Comparison of ENCODE assay signal across 8 cellular contexts in the genomic region with DNA sequence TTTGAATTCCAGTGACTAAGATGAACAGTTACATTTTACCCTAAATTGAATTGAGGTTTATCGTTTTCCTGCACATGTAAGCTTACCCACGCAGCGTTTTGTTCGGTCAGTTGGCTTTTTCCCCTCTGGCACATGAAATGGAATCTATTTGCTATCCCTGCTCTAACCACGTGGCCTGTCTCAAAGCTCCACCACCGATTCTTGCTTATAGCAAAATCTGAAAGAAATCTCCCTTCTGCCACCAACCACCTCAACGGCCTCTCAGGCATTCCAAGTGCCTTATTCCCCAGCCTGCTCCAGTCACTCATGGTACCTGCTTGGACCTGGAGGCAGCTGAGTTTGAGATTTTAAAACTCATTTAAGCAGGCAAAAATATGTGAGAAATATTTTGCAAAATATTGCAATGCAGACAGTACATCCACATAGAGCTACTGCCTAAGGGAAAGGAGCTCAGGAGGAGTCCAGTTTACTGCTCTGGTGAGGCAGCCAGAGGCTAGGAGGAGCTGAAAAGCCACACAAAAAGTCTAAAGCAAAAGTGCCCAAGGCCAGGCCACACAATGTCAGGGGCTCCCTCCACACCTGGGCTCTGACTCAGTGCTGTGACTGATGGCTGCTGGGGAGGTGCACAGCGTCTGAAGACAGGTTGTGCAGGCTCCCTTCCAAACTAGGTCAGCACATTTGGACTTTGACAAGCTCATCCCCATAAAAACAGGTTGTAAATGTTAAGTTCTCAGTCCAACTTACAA. TPM values are rescaled to one million over a fixed set of nuclear protein-coding genes. Genes with fewer than 3 reads are reported as not detected.
A peak's percentile ranks its signal among the peaks of the same experiment; 100 is the strongest.
DNase-seq lines count a peak whose midpoint lies in the region; TF ChIP-seq lines count a peak whose summit lies in the region.

No MANE protein-coding gene starts in this region.

- no peak for TF ChIP-seq RAD21 in SK-N-SH (IDR thresholded peaks at IDR 0.05; ENCODE audit: low read length)

- H3K27me3 Mint-ChIP-seq in neural crest cell (ENCODE audit: low read depth) (no peaks in the 10 kb centered on the region), neural progenitor cell (ENCODE audit: insufficient read depth, low read depth) (no peaks in the 10 kb centered on the region)

- TF ChIP-seq EP300 in SK-N-SH (IDR thresholded peaks at IDR 0.05; ENCODE audit: borderline replicate concordance in 1 of 2, low read depth in 1 of 2, low read length in 1 of 2) (peak in 1 of 2 experiments; percentile 51; a peak in 1 of 4 replicates), esophagus muscularis mucosa (IDR thresholded peaks at IDR 0.05) (no peak)

- H3K27ac ChIP-seq in SK-N-SH (ENCODE audit: low read depth in 2 of 2, low read length in 1 of 2) (peak overlapping the region; percentile 75 to 99), esophagus muscularis mucosa (replicated peaks in 1 of 4) (peak overlapping the region; percentile 74 to 84 (median 76)), neural progenitor cell (no peak overlapping the region)

- CTCF ChIA-PET in SK-N-SH (lab: Yijun Ruan, JAX) = interaction anchor here (0.9 to 1.5 kb wide), 3 partner anchors 9 to 43 kb away, joined by 3 to 6 read pairs (median 5); no protein-coding TSS in a partner anchor

- peak overlapping the region; percentile 14 for H3K27ac Mint-ChIP-seq in neural crest cell (ENCODE audit: unreplicated experiment)
- H3K27ac Mint-ChIP-seq in neural progenitor cell = no peak overlapping the region

- H3K4me3 ChIP-seq in SK-N-SH (ENCODE audit: low read depth in 2 of 2, low read length in 1 of 2) = peak overlapping the region; percentile 10 to 50; a peak in 3 of 4 replicates
- H3K4me3 ChIP-seq in esophagus muscularis mucosa = peak overlapping the region in 2 of 4 donors; percentile 21 to 30
- H3K4me3 ChIP-seq in neural progenitor cell = no peak overlapping the region

- peaks cover 51% of the 10 kb centered on the region for H3K4me1 Mint-ChIP-seq in neural crest cell
- H3K4me1 Mint-ChIP-seq in neural progenitor cell = peaks cover 27% of the 10 kb centered on the region

- H3K9me3 Mint-ChIP-seq in neural crest cell (no peaks in the 10 kb centered on the region), neural progenitor cell (no peaks in the 10 kb centered on the region)

- H3K36me3 Mint-ChIP-seq in neural crest cell (ENCODE audit: low read depth) (peaks cover under 1% of the 10 kb centered on the region), neural progenitor cell (peaks cover 3% of the 10 kb centered on the region)

- H3K9me3 ChIP-seq in SK-N-SH (no peaks in the 10 kb centered on the region), esophagus muscularis mucosa (no peaks in the 10 kb centered on the region), neural progenitor cell (ENCODE audit: low read depth) (no peaks in the 10 kb centered on the region)

- TF ChIP-seq CTCF in SK-N-SH (IDR thresholded peaks at IDR 0.05) (no peak), esophagus muscularis mucosa (IDR thresholded peaks at IDR 0.05) (no peak), neural crest cell (conservative IDR thresholded peaks at IDR 0.05) (no peak), neural progenitor cell (IDR thresholded peaks at IDR 0.05) (no peak)

- H3K4me1 ChIP-seq in SK-N-SH (ENCODE audit: control insufficient read depth in 1 of 2, insufficient read depth in 2 of 2, low read depth in 1 of 2, low read length in 1 of 2) = peaks cover 36 to 74% of the 10 kb centered on the region in 2 experiments
- H3K4me1 ChIP-seq in esophagus muscularis mucosa = peaks cover 96 to 98% (median 97%) of the 10 kb centered on the region in 4 donors
- H3K4me1 ChIP-seq in neural progenitor cell = peaks cover 10% of the 10 kb centered on the region

- intact Hi-C loops in esophagus muscularis mucosa (cut with DNase I) = no loop called here

- DNase-seq in G401 (ENCODE audit: low spot score) (peak; percentile 89), SK-N-SH (peak; percentile 57), esophagus muscularis mucosa (ENCODE audit: extremely low spot score) (no peak), neural crest cell (ENCODE audit: low read depth, low spot score) (no peak), iPS-NIHi11 (ENCODE audit: low spot score) (no peak), NAMALWA (ENCODE audit: low spot score) (no peak), neural progenitor cell (ENCODE audit: low spot score) (no peak)
- DNase-seq in effector CD4-positive, alpha-beta T cell = no peak

- H3F3A ChIP-seq in SK-N-SH (replicated peaks; ENCODE audit: insufficient read depth) = peaks cover 53% of the 10 kb centered on the region
- H3F3A ChIP-seq in neural progenitor cell (ENCODE audit: low read depth) = no peaks in the 10 kb centered on the region

- no peak for TF ChIP-seq POLR2A in esophagus muscularis mucosa (IDR thresholded peaks at IDR 0.05; ENCODE audit: low read depth)

- no peaks in the 10 kb centered on the region for H3K36me3 ChIP-seq in SK-N-SH (replicated peaks in 1 of 2; ENCODE audit: control insufficient read depth in 1 of 2, insufficient read depth in 2 of 2, low read length in 1 of 2)
- H3K36me3 ChIP-seq in esophagus muscularis mucosa = no peaks in the 10 kb centered on the region
- H3K36me3 ChIP-seq in neural progenitor cell = no peaks in the 10 kb centered on the region

- no peaks in the 10 kb centered on the region for H4K20me1 ChIP-seq in SK-N-SH (ENCODE audit: insufficient read depth)
- peaks cover 84% of the 10 kb centered on the region for H4K20me1 ChIP-seq in neural progenitor cell (ENCODE audit: low read depth)

- no peaks in the 10 kb centered on the region for H3K27me3 ChIP-seq in SK-N-SH (ENCODE audit: insufficient read depth)
- H3K27me3 ChIP-seq in esophagus muscularis mucosa = no peaks in the 10 kb centered on the region
- no peaks in the 10 kb centered on the region for H3K27me3 ChIP-seq in neural progenitor cell

- peak overlapping the region; percentile 75 for H3K4me2 ChIP-seq in SK-N-SH
- no peak overlapping the region for H3K4me2 ChIP-seq in neural progenitor cell

- POLR2A ChIA-PET in SK-N-SH (lab: Yijun Ruan, JAX) = interaction anchor here (1.5 kb wide), 1 partner anchor 26 kb away, joined by 7 read pairs; the partner anchor contains the start of gene ARHGAP17

- H3K79me2 ChIP-seq in SK-N-SH (ENCODE audit: insufficient read depth) (peaks cover 86% of the 10 kb centered on the region), neural progenitor cell (ENCODE audit: low read depth) (peaks cover 100% of the 10 kb centered on the region)

- H2AFZ ChIP-seq in SK-N-SH (ENCODE audit: low read depth) = no peak overlapping the region
- no peak overlapping the region for H2AFZ ChIP-seq in neural progenitor cell (replicated peaks)

- WGBS in SK-N-SH (ENCODE audit: low lambda C conversion rate) = 1% methylated on average over 8 of the region's 8 CpGs
- WGBS in esophagus muscularis mucosa = 5% methylated on average over 8 of the region's 8 CpGs

- H3K4me3 Mint-ChIP-seq in neural crest cell (no peak overlapping the region), neural progenitor cell (no peak overlapping the region)

- H3K9ac ChIP-seq in SK-N-SH (peak overlapping the region; percentile 80), neural progenitor cell (no peak overlapping the region)

- H3K9me2 ChIP-seq in SK-N-SH = no peaks in the 10 kb centered on the region

- in situ Hi-C loops in G401 (cut with HindIII; ENCODE audit: low sequenced_read_pairs) = no loop called here

TF ChIP-seq in SK-N-SH, 30 proteins besides CTCF, POLR2A, EP300 and RAD21 (continues in another document):
- no peak for TF ChIP-seq EZH2phosphoT487 (IDR thresholded peaks at IDR 0.05; ENCODE audit: borderline replicate concordance, low read depth)
- TF ChIP-seq FOXJ3 (CRISPR knock-in tag; IDR thresholded peaks at IDR 0.05) = no peak
- TF ChIP-seq SIN3A (IDR thresholded peaks at IDR 0.05; ENCODE audit: borderline replicate concordance, low read depth, low read length) = no peak
- peak; percentile 76 for TF ChIP-seq USF1 (IDR thresholded peaks at IDR 0.05; ENCODE audit: borderline replicate concordance, low read depth)
- TF ChIP-seq GATA2 (CRISPR knock-in tag; IDR thresholded peaks at IDR 0.05) = no peak; the same call in 1 of the 2 replicates
- peak; percentile 91 for TF ChIP-seq MAX (IDR thresholded peaks at IDR 0.05; ENCODE audit: low read depth)
- no peak for TF ChIP-seq TAF1 (IDR thresholded peaks at IDR 0.05; ENCODE audit: borderline replicate concordance, low read depth, low read length)
- TF ChIP-seq YY1 (IDR thresholded peaks at IDR 0.05; ENCODE audit: low read depth) = no peak
- peak; percentile 33; the same call in 1 of the 2 replicates for TF ChIP-seq PBX3 (IDR thresholded peaks at IDR 0.05)
- peak; percentile 98 for TF ChIP-seq MXI1 (IDR thresholded peaks at IDR 0.05; ENCODE audit: low read depth, low read length)

RNA-seq across cellular contexts. Expression of gene ARHGAP17, which starts 26.4 kb away (rescaled TPM):
- 11.7 and 14.4 TPM in 2 replicates for total RNA-seq in G401 (2014; rRNA removed; shearing (Covaris generic))
- 24.0 and 33.4 TPM in 2 replicates for polyA plus RNA-seq in SK-N-SH (2012; rRNA removed)
- 29.4 and 31.9 TPM in 2 replicates for polyA plus RNA-seq in SK-N-SH (2012; cell fraction: cytosol; rRNA removed)
- polyA plus RNA-seq in SK-N-SH (2012; cell fraction: nucleus; rRNA removed) = 55.1 and 63.8 TPM in 2 replicates
- 10 to 100 TPM; 33.6 to 44.9 (median 38.4) TPM for total RNA-seq in esophagus muscularis mucosa
- total RNA-seq in neural crest cell = 95.8 and 98.7 TPM in 2 replicates
- 33.1 and 53.9 TPM in 2 replicates for total RNA-seq in neural progenitor cell (ENCODE audit: low replicate concordance)

Comparison
In these comparisons a context has a peak if more than half of its experiments do, and no peak if none do; other contexts are left out.
1. DNase-seq: peak in G401 (single experiment) and SK-N-SH (single experiment); none in esophagus muscularis mucosa (single experiment), neural crest cell (single experiment), effector CD4-positive, alpha-beta T cell (single experiment), iPS-NIHi11 (single experiment), NAMALWA (single experiment) and neural progenitor cell (single experiment).